Comparison of ENCODE assay signal across 15 cellular contexts in the genomic region with DNA sequence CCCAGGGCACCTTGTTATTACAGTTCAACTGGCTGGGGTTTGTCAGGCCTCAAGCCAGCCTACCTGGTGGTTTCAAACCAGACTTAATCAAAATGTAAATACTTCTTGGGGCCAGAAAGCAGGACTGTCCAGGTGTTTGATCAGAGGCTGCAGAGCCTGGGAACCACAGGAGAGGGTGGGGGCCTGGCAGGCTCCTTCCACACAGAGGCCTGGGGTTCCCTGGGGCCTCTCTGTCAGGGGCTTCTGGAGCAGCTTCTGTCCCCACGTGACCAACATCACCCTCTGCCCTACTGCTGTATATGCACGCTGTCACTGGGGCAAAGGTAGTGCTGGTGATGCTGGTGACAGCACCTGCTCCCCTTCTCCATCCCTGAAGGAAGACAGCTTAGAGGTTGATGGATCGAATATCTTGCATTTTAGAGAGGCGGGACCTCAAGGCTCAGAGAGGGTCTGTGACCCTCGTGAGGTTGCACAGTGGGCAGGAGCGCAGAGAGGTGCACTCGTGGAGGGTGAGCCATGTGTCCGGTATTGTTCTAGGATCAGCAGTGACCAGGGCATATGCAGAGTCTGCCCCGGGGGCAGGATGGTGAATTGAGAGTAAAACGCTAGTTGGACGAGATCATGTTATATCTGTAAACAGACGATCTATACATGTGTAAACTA.
DNase-seq lines count a peak whose midpoint lies in the region; ATAC-seq and TF ChIP-seq lines count a peak whose summit lies in the region.
"Had no signal": no experiment of that assay in that cellular context is flagged by ENCODE, and none has a peak within 500 bp of the region (broad histone marks: within the 10 kb centered on the region; RNA-seq: fewer than 3 reads in every experiment).

No MANE protein-coding gene starts in this region.

- no peak for TF ChIP-seq CTCF in esophagus squamous epithelium (IDR thresholded peaks at IDR 0.05)

- peaks cover 14 to 89% (median 56%) of the 10 kb centered on the region in 3 donors for H3K4me1 ChIP-seq in esophagus squamous epithelium
- H3K4me1 ChIP-seq: psoas muscle had no signal

- H3K27ac ChIP-seq in esophagus squamous epithelium = peak overlapping the region in 3 of 4 donors; percentile 60 to 75 (median 70)
- H3K27ac ChIP-seq: brain microvascular endothelial cell, psoas muscle had no signal

- H3K9me3 ChIP-seq in esophagus squamous epithelium = no peaks in the 10 kb centered on the region
- H3K9me3 ChIP-seq: psoas muscle had no signal

- no peak for ATAC-seq in activated CD4-positive, alpha-beta T cell treated with anti-CD3 and anti-CD28 coated beads for 36 hours
- ATAC-seq in stimulated activated naive CD8-positive, alpha-beta T cell treated with anti-CD3 and anti-CD28 coated beads, Interleukin-15, amount 100 ng/mL, for 72 hours = no peak
- ATAC-seq: psoas muscle had no signal

- WGBS in esophagus squamous epithelium, 2 donors = 78 to 84% methylated on average over 8 to 11 of the region's 12 CpGs

- CTCF ChIA-PET in activated CD4-positive, alpha-beta T cell treated with anti-CD3 and anti-CD28 coated beads for 36 hours (lab: Charles Lee) = interaction anchor here (0.6 to 1.8 kb wide), 5 partner anchors 55 to 565 kb away, joined by 3 to 12 read pairs (median 5); a partner anchor contains a TSS

- H3K4me1 Mint-ChIP-seq in activated CD4-positive, alpha-beta T cell treated with anti-CD3 and anti-CD28 coated beads for 36 hours = peaks cover 91% of the 10 kb centered on the region
- peaks cover 92% of the 10 kb centered on the region for H3K4me1 Mint-ChIP-seq in stimulated activated naive CD8-positive, alpha-beta T cell treated with anti-CD3 and anti-CD28 coated beads, Interleukin-15, amount 100 ng/mL, for 72 hours

- no peak overlapping the region for H3K4me3 Mint-ChIP-seq in activated CD4-positive, alpha-beta T cell treated with anti-CD3 and anti-CD28 coated beads for 36 hours
- H3K4me3 Mint-ChIP-seq in stimulated activated naive CD8-positive, alpha-beta T cell treated with anti-CD3 and anti-CD28 coated beads, Interleukin-15, amount 100 ng/mL, for 72 hours = peak overlapping the region; percentile 7 to 77
- H3K4me3 Mint-ChIP-seq: H9 had no signal

- no peaks in the 10 kb centered on the region for H3K27me3 ChIP-seq in esophagus squamous epithelium
- H3K27me3 ChIP-seq: brain microvascular endothelial cell had no signal

- H3K36me3 ChIP-seq in esophagus squamous epithelium = no peaks in the 10 kb centered on the region
- H3K36me3 ChIP-seq: brain microvascular endothelial cell had no signal

- DNase-seq in activated CD4-positive, alpha-beta T cell treated with anti-CD3 and anti-CD28 coated beads for 36 hours = no peak
- DNase-seq in activated CD4-positive, alpha-beta T cell treated with anti-CD3 and anti-CD28 coated beads for 48 hours = no peak
- DNase-seq in NCI-H69 (lab: John Stamatoyannopoulos, UW) (peak; percentile 62), esophagus squamous epithelium (lab: John Stamatoyannopoulos, UW) (no peak), RKO (ENCODE audit: low spot score) (no peak)
- DNase-seq in stimulated activated naive CD8-positive, alpha-beta T cell treated with anti-CD3 and anti-CD28 coated beads, Interleukin-15, amount 100 ng/mL, for 72 hours = no peak
- no peak for DNase-seq in stimulated activated CD4-positive, alpha-beta T cell treated with anti-CD3 and anti-CD28 coated beads, Interleukin-2, amount 100 ng/mL, for 48 hours
- DNase-seq in stimulated activated CD4-positive, alpha-beta T cell treated with anti-CD3 and anti-CD28 coated beads, Interleukin-4, amount 100 ng/mL, for 1 hour = no peak
- DNase-seq: ACHN, brain microvascular endothelial cell, H9, hypothalamus, KBM-7, mesenchymal stem cell had no signal

- POLR2A ChIA-PET in activated CD4-positive, alpha-beta T cell treated with anti-CD3 and anti-CD28 coated beads for 36 hours (lab: Charles Lee) = interaction anchor here (1.4 kb wide), 1 partner anchor 13 kb away, joined by 5 read pairs; no protein-coding TSS in a partner anchor

- H3K36me3 Mint-ChIP-seq in activated CD4-positive, alpha-beta T cell treated with anti-CD3 and anti-CD28 coated beads for 36 hours (ENCODE audit: low read depth) = peaks cover 2% of the 10 kb centered on the region

- intact Hi-C loops in activated CD4-positive, alpha-beta T cell treated with anti-CD3 and anti-CD28 coated beads for 36 hours (cut with DNase I, micrococcal nuclease) = loop anchor here (10.0 kb wide), 2 partner anchors 548 to 1648 kb away; a partner anchor contains a TSS
- intact Hi-C loops in esophagus squamous epithelium (cut with DNase I) = loop anchor here (10.0 kb wide), 1 partner anchor 88 kb away; no protein-coding TSS in a partner anchor

- H3K9me3 Mint-ChIP-seq in activated CD4-positive, alpha-beta T cell treated with anti-CD3 and anti-CD28 coated beads for 36 hours (ENCODE audit: low read depth) = no peaks in the 10 kb centered on the region
- H3K9me3 Mint-ChIP-seq in stimulated activated naive CD8-positive, alpha-beta T cell treated with anti-CD3 and anti-CD28 coated beads, Interleukin-15, amount 100 ng/mL, for 72 hours = peaks cover 2 to 5% of the 10 kb centered on the region in 2 donors

- H3K27me3 Mint-ChIP-seq in activated CD4-positive, alpha-beta T cell treated with anti-CD3 and anti-CD28 coated beads for 36 hours = no peaks in the 10 kb centered on the region
- H3K27me3 Mint-ChIP-seq in stimulated activated naive CD8-positive, alpha-beta T cell treated with anti-CD3 and anti-CD28 coated beads, Interleukin-15, amount 100 ng/mL, for 72 hours = no peaks in the 10 kb centered on the region

- TF ChIP-seq POLR2A in esophagus squamous epithelium (IDR thresholded peaks at IDR 0.05) = no peak

- no peak overlapping the region for H3K4me3 ChIP-seq in esophagus squamous epithelium
- H3K4me3 ChIP-seq: psoas muscle had no signal

- H3K27ac Mint-ChIP-seq in activated CD4-positive, alpha-beta T cell treated with anti-CD3 and anti-CD28 coated beads for 36 hours = peak overlapping the region; percentile 98
- no peak overlapping the region for H3K27ac Mint-ChIP-seq in stimulated activated naive CD8-positive, alpha-beta T cell treated with anti-CD3 and anti-CD28 coated beads, Interleukin-15, amount 100 ng/mL, for 72 hours
- H3K27ac Mint-ChIP-seq: H9 had no signal
